In the genomic region with DNA sequence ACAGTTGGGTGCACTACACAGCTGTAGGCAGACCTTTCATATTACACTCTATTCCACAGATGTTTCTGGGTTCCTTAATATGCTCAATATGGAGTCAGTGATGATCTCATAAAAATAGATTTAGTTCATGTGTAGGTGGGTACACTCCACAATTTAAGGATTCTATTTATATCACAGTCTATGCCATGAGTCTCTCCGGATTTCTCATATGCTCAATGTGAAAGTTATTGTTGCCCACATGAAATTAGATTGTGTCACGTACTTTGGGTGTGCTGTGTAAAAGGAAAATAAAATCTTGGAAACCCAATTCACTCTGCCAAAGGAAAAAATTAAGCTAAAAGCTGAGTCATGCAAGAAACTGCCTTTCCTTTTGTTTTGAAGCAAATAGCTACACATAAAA, we compare ENCODE assay signal across 26 cellular contexts. TPM values are rescaled to one million over a fixed set of nuclear protein-coding genes. Genes with fewer than 3 reads are reported as not detected.
DNase-seq lines count a peak whose midpoint lies in the region; ATAC-seq, FAIRE-seq and TF ChIP-seq lines count a peak whose summit lies in the region.
"Had no signal": no experiment of that assay in that cellular context is flagged by ENCODE, and none has a peak within 500 bp of the region (broad histone marks: within the 10 kb centered on the region; RNA-seq: fewer than 3 reads in every experiment).

No MANE protein-coding gene starts in this region.

- no peaks in the 10 kb centered on the region for H3K27me3 ChIP-seq in foreskin keratinocyte
- no peaks in the 10 kb centered on the region for H3K27me3 ChIP-seq in Peyer's patch
- H3K27me3 ChIP-seq: SJCRH30 had no signal

- TF ChIP-seq POLR2A in Peyer's patch (IDR thresholded peaks at IDR 0.05), result no peak

- H3K4me1 Mint-ChIP-seq in activated CD4-positive, alpha-beta T cell treated with anti-CD3 and anti-CD28 coated beads for 36 hours, result peaks cover 8% of the 10 kb centered on the region
- H3K4me1 Mint-ChIP-seq: IgD-negative memory B cell had no signal

- intact Hi-C loops in activated CD4-positive, alpha-beta T cell treated with anti-CD3 and anti-CD28 coated beads for 36 hours (cut with DNase I, micrococcal nuclease), result loop anchor here in 1 of 2 experiments (5.0 kb wide), 1 partner anchor 47 kb away; no protein-coding TSS in a partner anchor

- H3K4me3 ChIP-seq in Peyer's patch, result no peak overlapping the region
- H3K4me3 ChIP-seq: SJCRH30 had no signal

- peak; percentile 36 for ATAC-seq in activated CD4-positive, alpha-beta T cell treated with anti-CD3 and anti-CD28 coated beads for 36 hours
- ATAC-seq in foreskin keratinocyte (no peak), HG02938 (IDR thresholded peaks at IDR 0.05; ENCODE audit: unreplicated experiment) (no peak)
- ATAC-seq: Panc1 had no signal

- H3K27ac ChIP-seq in foreskin keratinocyte, result peak overlapping the region; percentile 43
- H3K27ac ChIP-seq in Peyer's patch, result no peak overlapping the region
- H3K27ac ChIP-seq: C4-2B, SJCRH30 had no signal

- H3K27me3 Mint-ChIP-seq in activated CD4-positive, alpha-beta T cell treated with anti-CD3 and anti-CD28 coated beads for 36 hours, result peaks cover 1% of the 10 kb centered on the region

- POLR2A ChIA-PET in activated CD4-positive, alpha-beta T cell treated with anti-CD3 and anti-CD28 coated beads for 36 hours (lab: Charles Lee), result no interaction called here

- H3K36me3 Mint-ChIP-seq in activated CD4-positive, alpha-beta T cell treated with anti-CD3 and anti-CD28 coated beads for 36 hours (ENCODE audit: low read depth), result no peaks in the 10 kb centered on the region

- H3K4me3 Mint-ChIP-seq in activated CD4-positive, alpha-beta T cell treated with anti-CD3 and anti-CD28 coated beads for 36 hours, result no peak overlapping the region
- H3K4me3 Mint-ChIP-seq: IgD-negative memory B cell had no signal

- no peak for TF ChIP-seq CTCF in foreskin keratinocyte (conservative IDR thresholded peaks at IDR 0.05)
- TF ChIP-seq CTCF in Peyer's patch (IDR thresholded peaks at IDR 0.05), result no peak

- H3K4me1 ChIP-seq in foreskin keratinocyte, result peaks cover 11% of the 10 kb centered on the region
- H3K4me1 ChIP-seq in Peyer's patch, result no peaks in the 10 kb centered on the region
- H3K4me1 ChIP-seq: SJCRH30 had no signal

- H3K9me3 Mint-ChIP-seq in activated CD4-positive, alpha-beta T cell treated with anti-CD3 and anti-CD28 coated beads for 36 hours (ENCODE audit: low read depth), result no peaks in the 10 kb centered on the region
- H3K9me3 Mint-ChIP-seq: IgD-negative memory B cell had no signal

- no peaks in the 10 kb centered on the region for H3K9me3 ChIP-seq in Peyer's patch
- H3K9me3 ChIP-seq: SJCRH30 had no signal

- no peak for DNase-seq in activated CD4-positive, alpha-beta T cell treated with anti-CD3 and anti-CD28 coated beads for 36 hours
- DNase-seq in activated CD4-positive, alpha-beta T cell treated with anti-CD3 and anti-CD28 coated beads for 48 hours, result no peak
- no peak for DNase-seq in foreskin keratinocyte
- no peak for DNase-seq in Peyer's patch
- no peak for DNase-seq in HuH-7 (ENCODE audit: low spot score)
- DNase-seq in GM19240 (ENCODE audit: insufficient read length, low spot score), result no peak
- DNase-seq: 8988T; AML-193; GDM1; H7; Karpas-422; MV-4-11; NCI-H1105 treated with DMSO at 0.1 percent for 48 hours; NCI-H2081; NCI-H2171; NCI-H345; NCI-H524; NCI-H774; NK-92 treated with Interleukin-12 subunit alpha and Interleukin-12 subunit beta, amount 100 ng/mL, for 24 hours; SJCRH30 had no signal

- CTCF ChIA-PET in activated CD4-positive, alpha-beta T cell treated with anti-CD3 and anti-CD28 coated beads for 36 hours (lab: Charles Lee), result interaction anchor here (0.6 kb wide), 1 partner anchor 39 kb away, joined by 3 read pairs; no protein-coding TSS in a partner anchor

- no peaks in the 10 kb centered on the region for H3K36me3 ChIP-seq in Peyer's patch
- H3K36me3 ChIP-seq: SJCRH30 had no signal

- FAIRE-seq in colon (lab: Jason Lieb, UNC), result peak; percentile 21

- H3K27ac Mint-ChIP-seq in activated CD4-positive, alpha-beta T cell treated with anti-CD3 and anti-CD28 coated beads for 36 hours, result no peak overlapping the region
- H3K27ac Mint-ChIP-seq: IgD-negative memory B cell had no signal

RNA-seq across cellular contexts. Expression of a gene that starts 32.5 kb away (rescaled TPM):
- 1 to 10 TPM; 1.7 to 2.2 TPM for total RNA-seq in activated CD4-positive, alpha-beta T cell treated with anti-CD3 and anti-CD28 coated beads for 36 hours
- not detected in 2 replicates for total RNA-seq in foreskin keratinocyte
- polyA plus RNA-seq in foreskin keratinocyte, result not detected in 2 replicates
- 1 to 10 TPM in 2 of 4 donors, not detected in 2; 1.9 to 6.6 TPM for total RNA-seq in Peyer's patch
- total RNA-seq: Daoy, H7, SJCRH30 had no signal

RNA-seq across cellular contexts. Expression of a gene that starts 43.2 kb away (rescaled TPM):
- total RNA-seq in activated CD4-positive, alpha-beta T cell treated with anti-CD3 and anti-CD28 coated beads for 36 hours, result 100 to 1,000 TPM in 1 of 2 experiments, 10 to 100 TPM in 1; 77.8 to 106 TPM
- total RNA-seq in foreskin keratinocyte, result 2.4 and 2.6 TPM in 2 replicates
- polyA plus RNA-seq in foreskin keratinocyte, result 1.2 and 1.3 TPM in 2 replicates
- total RNA-seq in Peyer's patch, result 10 to 100 TPM; 12.4 to 74.1 (median 56.9) TPM
